In genomic region chr7:77783111-77783510, GRCh38 we compare ENCODE assay signal across 26 cellular contexts.
"Had no signal": no experiment of that assay in that cellular context is flagged by ENCODE, and none has a peak within 500 bp of the region (broad histone marks: within the 10 kb centered on the region; RNA-seq: fewer than 3 reads in every experiment).

No MANE protein-coding gene starts in this region.

- H3K4me1 ChIP-seq: esophagus squamous epithelium, tibial artery had no signal

- H3K27ac ChIP-seq: esophagus squamous epithelium, left lung, ovary, psoas muscle, tibial artery had no signal

- H3K4me3 Mint-ChIP-seq: activated CD4-positive, alpha-beta T cell treated with anti-CD3 and anti-CD28 coated beads, Interleukin-2, amount 10 ng/mL, durations not matched to agents 24 days and 14 days; activated CD8-positive, alpha-beta T cell treated with anti-CD3 and anti-CD28 coated beads, Interleukin-2, amount 10 ng/mL, durations not matched to agents 7 days and 5 days; activated naive CD8-positive, alpha-beta T cell treated with anti-CD3 and anti-CD28 coated beads, Interleukin-2, amount 50 U/mL, for 24 hours; activated T-cell treated with anti-CD3 and anti-CD28 coated beads, Interleukin-2, amount 50 U/mL, for 24 hours; dendritic cell treated with granulocyte-macrophage colony-stimulating factor and Interleukin-4, amounts not matched to agents 40 ng/mL and 50 ng/mL, for 4 days; T-helper 2 cell treated with Interferon-gamma antibody and Interleukin-4, amounts not matched to agents 5 μg/mL and 100 μg/mL, for 36 hours; WTC11 had no signal

- H3K27me3 Mint-ChIP-seq: activated CD4-positive, alpha-beta T cell treated with anti-CD3 and anti-CD28 coated beads, Interleukin-2, amount 10 ng/mL, durations not matched to agents 24 days and 14 days; activated naive CD8-positive, alpha-beta T cell treated with anti-CD3 and anti-CD28 coated beads, Interleukin-2, amount 50 U/mL, for 24 hours; activated T-cell treated with anti-CD3 and anti-CD28 coated beads, Interleukin-2, amount 50 U/mL, for 24 hours; dendritic cell treated with granulocyte-macrophage colony-stimulating factor and Interleukin-4, amounts not matched to agents 40 ng/mL and 50 ng/mL, for 4 days had no signal

- H3K36me3 ChIP-seq: ovary had no signal

- H3K27ac Mint-ChIP-seq: activated CD4-positive, alpha-beta T cell treated with anti-CD3 and anti-CD28 coated beads, Interleukin-2, amount 10 ng/mL, durations not matched to agents 24 days and 14 days; activated CD8-positive, alpha-beta T cell treated with anti-CD3 and anti-CD28 coated beads, Interleukin-2, amount 10 ng/mL, durations not matched to agents 7 days and 5 days; activated naive CD8-positive, alpha-beta T cell treated with anti-CD3 and anti-CD28 coated beads, Interleukin-2, amount 50 U/mL, for 24 hours; activated T-helper 2 cell treated with anti-CD3 and anti-CD28 coated beads, Interferon-gamma antibody, Interleukin-2, Interleukin-4, amounts not matched to agents 10 μg/mL and 5 μg/mL and 100 μg/mL, durations not matched to agents 14 hours and 24 hours and 36 hours; T-helper 2 cell treated with Interferon-gamma antibody and Interleukin-4, amounts not matched to agents 5 μg/mL and 100 μg/mL, for 36 hours; WTC11 had no signal

- DNase-seq: activated CD4-positive, alpha-beta T cell treated with anti-CD3 and anti-CD28 coated beads, Interleukin-2, amount 10 ng/mL, durations not matched to agents 24 days and 14 days; activated CD8-positive, alpha-beta T cell treated with anti-CD3 and anti-CD28 coated beads, Interleukin-2, amount 10 ng/mL, durations not matched to agents 7 days and 5 days; activated naive CD4-positive, alpha-beta T cell treated with Interleukin-2 at 50 U/mL for 16 hours; activated naive CD8-positive, alpha-beta T cell treated with anti-CD3 and anti-CD28 coated beads, Interleukin-2, amount 50 U/mL, for 24 hours; activated T-cell treated with anti-CD3 and anti-CD28 coated beads, Interleukin-2, amount 50 U/mL, for 24 hours; aorta; cerebellar nuclear complex; effector memory CD4-positive, alpha-beta T cell; esophagus squamous epithelium; foreskin fibroblast; hippocampal formation; kidney; left lung; midbrain; ovary; psoas muscle; right cardiac atrium; stimulated activated CD4-positive, alpha-beta T cell treated with anti-CD3 and anti-CD28 coated beads, Interleukin-2, amount 100 ng/mL, for 24 hours; stimulated activated naive CD4-positive, alpha-beta T cell treated with Interleukin-2 at 50 U/mL for 16 hours; substantia nigra; SW 1271; tibial artery had no signal

- H3K9me3 Mint-ChIP-seq: activated CD4-positive, alpha-beta T cell treated with anti-CD3 and anti-CD28 coated beads, Interleukin-2, amount 10 ng/mL, durations not matched to agents 24 days and 14 days; activated T-helper 2 cell treated with anti-CD3 and anti-CD28 coated beads, Interferon-gamma antibody, Interleukin-2, Interleukin-4, amounts not matched to agents 10 μg/mL and 5 μg/mL and 100 μg/mL, durations not matched to agents 14 hours and 24 hours and 36 hours; dendritic cell treated with granulocyte-macrophage colony-stimulating factor and Interleukin-4, amounts not matched to agents 40 ng/mL and 50 ng/mL, for 4 days; T-helper 2 cell treated with Interferon-gamma antibody and Interleukin-4, amounts not matched to agents 5 μg/mL and 100 μg/mL, for 36 hours; WTC11 had no signal

- H3K9me3 ChIP-seq: esophagus squamous epithelium, left lung, ovary, tibial artery had no signal

- H3K4me3 ChIP-seq: esophagus squamous epithelium, left lung, ovary, psoas muscle, tibial artery had no signal

- ATAC-seq: activated CD8-positive, alpha-beta T cell treated with anti-CD3 and anti-CD28 coated beads, Interleukin-2, amount 10 ng/mL, durations not matched to agents 7 days and 5 days; activated naive CD8-positive, alpha-beta T cell treated with anti-CD3 and anti-CD28 coated beads, Interleukin-2, amount 50 U/mL, for 24 hours; left lung; psoas muscle; right cardiac atrium; WTC11 had no signal

- H3K4me1 Mint-ChIP-seq: WTC11 had no signal

- H3K27me3 ChIP-seq: esophagus squamous epithelium, left lung, ovary, tibial artery had no signal
